Comparison of ENCODE assay signal across 19 cellular contexts in genomic region chr5:145980257-145980656, GRCh38. TPM values are rescaled to one million over a fixed set of nuclear protein-coding genes. Genes with fewer than 3 reads are reported as not detected.
"Had no signal": no experiment of that assay in that cellular context is flagged by ENCODE, and none has a peak within 500 bp of the region (broad histone marks: within the 10 kb centered on the region; RNA-seq: fewer than 3 reads in every experiment).

No MANE protein-coding gene starts in this region.

- DNase-seq: activated CD4-positive, alpha-beta T cell treated with anti-CD3 and anti-CD28 coated beads, Interleukin-2, amount 50 U/mL, for 48 hours; activated naive CD4-positive, alpha-beta T cell treated with anti-CD3 and anti-CD28 coated beads, Interleukin-2, amount 10 ng/mL, durations not matched to agents 7 days and 5 days; activated T-cell treated with anti-CD3 and anti-CD28 coated beads, Interleukin-2, amount 50 U/mL, for 24 hours; effector memory CD8-positive, alpha-beta T cell; foreskin melanocyte; heart right ventricle; left colon; naive thymus-derived CD8-positive, alpha-beta T cell; right cardiac atrium; spleen; stimulated activated naive CD8-positive, alpha-beta T cell treated with anti-CD3 and anti-CD28 coated beads, Interleukin-15, amount 100 ng/mL, for 72 hours; T-helper 17 cell; testis; WERI-Rb-1 had no signal

- H3K27ac Mint-ChIP-seq: activated naive CD4-positive, alpha-beta T cell treated with anti-CD3 and anti-CD28 coated beads, Interleukin-2, amount 10 ng/mL, durations not matched to agents 7 days and 5 days; activated T-cell treated with anti-CD3 and anti-CD28 coated beads, Interleukin-2, amount 50 U/mL, for 24 hours; dendritic cell treated with granulocyte-macrophage colony-stimulating factor and Interleukin-4, amounts not matched to agents 40 ng/mL and 50 ng/mL, for 4 days; effector memory CD8-positive, alpha-beta T cell; naive thymus-derived CD8-positive, alpha-beta T cell; stimulated activated naive CD8-positive, alpha-beta T cell treated with anti-CD3 and anti-CD28 coated beads, Interleukin-15, amount 100 ng/mL, for 72 hours; T-helper 17 cell had no signal

- H3K4me3 Mint-ChIP-seq: activated naive CD4-positive, alpha-beta T cell treated with anti-CD3 and anti-CD28 coated beads, Interleukin-2, amount 10 ng/mL, durations not matched to agents 7 days and 5 days; activated T-cell treated with anti-CD3 and anti-CD28 coated beads, Interleukin-2, amount 50 U/mL, for 24 hours; brain; central memory CD8-positive, alpha-beta T cell; dendritic cell treated with granulocyte-macrophage colony-stimulating factor and Interleukin-4, amounts not matched to agents 40 ng/mL and 50 ng/mL, for 4 days; effector memory CD8-positive, alpha-beta T cell; naive thymus-derived CD8-positive, alpha-beta T cell; stimulated activated naive CD8-positive, alpha-beta T cell treated with anti-CD3 and anti-CD28 coated beads, Interleukin-15, amount 100 ng/mL, for 72 hours; T-helper 17 cell had no signal

- FAIRE-seq: urothelium cell line had no signal

- H3K4me1 Mint-ChIP-seq: activated naive CD4-positive, alpha-beta T cell treated with anti-CD3 and anti-CD28 coated beads, Interleukin-2, amount 10 ng/mL, durations not matched to agents 7 days and 5 days; central memory CD8-positive, alpha-beta T cell; naive thymus-derived CD8-positive, alpha-beta T cell; stimulated activated naive CD8-positive, alpha-beta T cell treated with anti-CD3 and anti-CD28 coated beads, Interleukin-15, amount 100 ng/mL, for 72 hours; T-helper 17 cell had no signal

- H3K27me3 Mint-ChIP-seq: activated naive CD4-positive, alpha-beta T cell treated with anti-CD3 and anti-CD28 coated beads, Interleukin-2, amount 10 ng/mL, durations not matched to agents 7 days and 5 days; brain; central memory CD8-positive, alpha-beta T cell; dendritic cell treated with granulocyte-macrophage colony-stimulating factor and Interleukin-4, amounts not matched to agents 40 ng/mL and 50 ng/mL, for 4 days; effector memory CD8-positive, alpha-beta T cell had no signal

- ATAC-seq: effector memory CD8-positive, alpha-beta T cell; heart right ventricle; naive thymus-derived CD8-positive, alpha-beta T cell; right cardiac atrium; stimulated activated naive CD8-positive, alpha-beta T cell treated with anti-CD3 and anti-CD28 coated beads, Interleukin-15, amount 100 ng/mL, for 72 hours; T-helper 17 cell had no signal

- H3K36me3 ChIP-seq: heart right ventricle, spleen, WERI-Rb-1 had no signal

- H3K36me3 Mint-ChIP-seq: activated naive CD4-positive, alpha-beta T cell treated with anti-CD3 and anti-CD28 coated beads, Interleukin-2, amount 10 ng/mL, durations not matched to agents 7 days and 5 days; brain; naive thymus-derived CD8-positive, alpha-beta T cell had no signal

- H3K4me3 ChIP-seq: heart right ventricle, lung, spleen, testis had no signal

- H3K9me3 Mint-ChIP-seq: activated naive CD4-positive, alpha-beta T cell treated with anti-CD3 and anti-CD28 coated beads, Interleukin-2, amount 10 ng/mL, durations not matched to agents 7 days and 5 days; activated T-cell treated with anti-CD3 and anti-CD28 coated beads, Interleukin-2, amount 50 U/mL, for 24 hours; brain; central memory CD8-positive, alpha-beta T cell; dendritic cell treated with granulocyte-macrophage colony-stimulating factor and Interleukin-4, amounts not matched to agents 40 ng/mL and 50 ng/mL, for 4 days; effector memory CD8-positive, alpha-beta T cell; naive thymus-derived CD8-positive, alpha-beta T cell; stimulated activated naive CD8-positive, alpha-beta T cell treated with anti-CD3 and anti-CD28 coated beads, Interleukin-15, amount 100 ng/mL, for 72 hours had no signal

- H3K9me3 ChIP-seq: heart right ventricle, spleen, testis had no signal

- H3K27me3 ChIP-seq: heart right ventricle, spleen, testis had no signal

- H3K27ac ChIP-seq: spleen, testis, WERI-Rb-1 had no signal

RNA-seq across cellular contexts. Expression of gene SH3RF2, which starts 43.9 kb away (rescaled TPM):
- total RNA-seq: naive thymus-derived CD8-positive, alpha-beta T cell had no signal
- polyA plus RNA-seq: naive thymus-derived CD8-positive, alpha-beta T cell had no signal
